ENCODE assay signal across 20 cellular contexts in the genomic region with DNA sequence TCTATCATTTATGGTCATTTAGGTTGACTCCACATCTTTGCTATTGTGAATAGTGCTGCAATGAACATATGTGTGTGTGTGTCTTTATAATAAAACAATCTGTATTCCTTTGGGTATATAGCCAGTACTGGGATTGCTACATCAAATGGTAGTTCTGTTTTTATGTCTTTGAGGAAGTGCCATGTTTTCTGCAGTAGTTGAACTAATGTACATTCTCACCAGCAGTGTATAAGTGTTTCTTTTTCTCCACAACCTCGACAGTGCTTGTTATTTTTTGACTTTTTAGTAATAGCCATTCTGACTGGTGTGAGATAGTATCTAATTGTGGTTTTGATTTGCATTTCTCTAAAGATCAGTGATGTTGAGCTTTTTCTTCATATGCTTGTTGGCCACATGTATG.
"Had no signal": no experiment of that assay in that cellular context is flagged by ENCODE, and none has a peak within 500 bp of the region (broad histone marks: within the 10 kb centered on the region; RNA-seq: fewer than 3 reads in every experiment).

No MANE protein-coding gene starts in this region.

- ATAC-seq: activated CD8-positive, alpha-beta T cell treated with anti-CD3 and anti-CD28 coated beads, Interleukin-2, amount 10 ng/mL, durations not matched to agents 7 days and 5 days; activated naive CD4-positive, alpha-beta T cell treated with anti-CD3 and anti-CD28 coated beads, Interleukin-2, amount 50 U/mL, for 72 hours; activated T-helper 17 cell treated with anti-CD3 and anti-CD28 coated beads, Interleukin-2, amount 50 U/mL, for 72 hours; heart left ventricle; left cardiac atrium; natural killer cell; stimulated activated memory B cell treated with anti-CD40 and anti-IgM and Interleukin-4, amounts not matched to agents 10 μg/mL and 1 μg/mL and 100 μg/mL, for 72 hours had no signal

- DNase-seq: activated CD4-positive, alpha-beta T cell treated with anti-CD3 and anti-CD28 coated beads, Interleukin-2, amount 10 ng/mL, durations not matched to agents 7 days and 5 days; activated CD4-positive, CD25-positive, alpha-beta regulatory T cell treated with anti-CD3 and anti-CD28 coated beads, Interleukin-2, amount 50 U/mL, for 72 hours; activated CD8-positive, alpha-beta T cell treated with anti-CD3 and anti-CD28 coated beads, Interleukin-2, amount 10 ng/mL, durations not matched to agents 7 days and 5 days; aorta; brain microvascular endothelial cell; caudate nucleus; effector CD4-positive, alpha-beta T cell; heart left ventricle; islet precursor cell; left cardiac atrium; midbrain; natural killer cell; retina; sigmoid colon; stimulated activated CD4-positive, alpha-beta T cell treated with anti-CD3 and anti-CD28 coated beads, Interleukin-15, amount 100 ng/mL, for 24 hours; stomach; WERI-Rb-1 had no signal
